In the genomic region with DNA sequence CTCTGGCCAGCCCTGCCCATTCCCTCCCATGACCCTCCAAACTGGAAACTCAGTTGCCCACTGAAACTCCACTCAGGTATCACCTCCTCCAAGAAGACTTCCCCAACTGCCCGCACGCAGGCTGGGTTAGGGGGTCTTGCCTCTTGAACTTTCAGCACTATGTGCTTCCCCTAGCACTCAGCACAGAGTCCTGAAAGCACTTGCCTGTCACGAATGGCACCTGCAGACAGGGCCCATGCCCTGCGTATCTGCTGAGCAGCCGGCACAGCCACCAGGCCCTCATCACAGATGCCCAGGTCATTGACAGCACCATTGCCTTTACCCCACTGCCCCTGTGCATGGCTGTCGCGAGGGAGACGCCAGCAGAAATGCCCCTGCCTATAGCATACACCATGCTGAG, we compare ENCODE assay signal across 1 cellular context.
TF ChIP-seq lines count a peak whose summit lies in the region.

No MANE protein-coding gene starts in this region.

TF ChIP-seq in GM12878, 131 proteins besides CTCF, POLR2A, EP300 and RAD21:
- TF ChIP-seq ZNF217 (IDR thresholded peaks at IDR 0.05) (no peak), KDM1A (IDR thresholded peaks at IDR 0.05; ENCODE audit: borderline replicate concordance) (no peak), CBX5 (IDR thresholded peaks at IDR 0.05; ENCODE audit: low read depth) (no peak), SUZ12 (IDR thresholded peaks at IDR 0.05; ENCODE audit: unreplicated experiment) (no peak), MTA3 (IDR thresholded peaks at IDR 0.05; ENCODE audit: borderline replicate concordance, low read length) (no peak), SREBF2 (IDR thresholded peaks at IDR 0.05; ENCODE audit: low read length) (no peak), LARP7 (IDR thresholded peaks at IDR 0.05) (no peak), FOXK2 (IDR thresholded peaks at IDR 0.05) (no peak), ZBED1 (IDR thresholded peaks at IDR 0.05; ENCODE audit: borderline replicate concordance) (no peak)
- TF ChIP-seq, protein P1, sequence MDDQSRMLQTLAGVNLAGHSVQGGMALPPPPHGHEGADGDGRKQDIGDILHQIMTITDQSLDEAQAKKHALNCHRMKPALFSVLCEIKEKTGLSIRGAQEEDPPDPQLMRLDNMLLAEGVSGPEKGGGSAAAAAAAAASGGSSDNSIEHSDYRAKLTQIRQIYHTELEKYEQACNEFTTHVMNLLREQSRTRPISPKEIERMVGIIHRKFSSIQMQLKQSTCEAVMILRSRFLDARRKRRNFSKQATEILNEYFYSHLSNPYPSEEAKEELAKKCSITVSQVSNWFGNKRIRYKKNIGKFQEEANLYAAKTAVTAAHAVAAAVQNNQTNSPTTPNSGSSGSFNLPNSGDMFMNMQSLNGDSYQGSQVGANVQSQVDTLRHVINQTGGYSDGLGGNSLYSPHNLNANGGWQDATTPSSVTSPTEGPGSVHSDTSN (IDR thresholded peaks at IDR 0.05; ENCODE audit: insufficient replicate concordance, low read depth, low read length): no peak
- TF ChIP-seq, protein P2, sequence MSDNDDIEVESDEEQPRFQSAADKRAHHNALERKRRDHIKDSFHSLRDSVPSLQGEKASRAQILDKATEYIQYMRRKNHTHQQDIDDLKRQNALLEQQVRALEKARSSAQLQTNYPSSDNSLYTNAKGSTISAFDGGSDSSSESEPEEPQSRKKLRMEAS (IDR thresholded peaks at IDR 0.05; ENCODE audit: low read depth, low read length): no peak
- TF ChIP-seq, protein P3, sequence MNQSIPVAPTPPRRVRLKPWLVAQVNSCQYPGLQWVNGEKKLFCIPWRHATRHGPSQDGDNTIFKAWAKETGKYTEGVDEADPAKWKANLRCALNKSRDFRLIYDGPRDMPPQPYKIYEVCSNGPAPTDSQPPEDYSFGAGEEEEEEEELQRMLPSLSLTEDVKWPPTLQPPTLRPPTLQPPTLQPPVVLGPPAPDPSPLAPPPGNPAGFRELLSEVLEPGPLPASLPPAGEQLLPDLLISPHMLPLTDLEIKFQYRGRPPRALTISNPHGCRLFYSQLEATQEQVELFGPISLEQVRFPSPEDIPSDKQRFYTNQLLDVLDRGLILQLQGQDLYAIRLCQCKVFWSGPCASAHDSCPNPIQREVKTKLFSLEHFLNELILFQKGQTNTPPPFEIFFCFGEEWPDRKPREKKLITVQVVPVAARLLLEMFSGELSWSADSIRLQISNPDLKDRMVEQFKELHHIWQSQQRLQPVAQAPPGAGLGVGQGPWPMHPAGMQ (IDR thresholded peaks at IDR 0.05; ENCODE audit: borderline replicate concordance): no peak
- TF ChIP-seq, protein P4, sequence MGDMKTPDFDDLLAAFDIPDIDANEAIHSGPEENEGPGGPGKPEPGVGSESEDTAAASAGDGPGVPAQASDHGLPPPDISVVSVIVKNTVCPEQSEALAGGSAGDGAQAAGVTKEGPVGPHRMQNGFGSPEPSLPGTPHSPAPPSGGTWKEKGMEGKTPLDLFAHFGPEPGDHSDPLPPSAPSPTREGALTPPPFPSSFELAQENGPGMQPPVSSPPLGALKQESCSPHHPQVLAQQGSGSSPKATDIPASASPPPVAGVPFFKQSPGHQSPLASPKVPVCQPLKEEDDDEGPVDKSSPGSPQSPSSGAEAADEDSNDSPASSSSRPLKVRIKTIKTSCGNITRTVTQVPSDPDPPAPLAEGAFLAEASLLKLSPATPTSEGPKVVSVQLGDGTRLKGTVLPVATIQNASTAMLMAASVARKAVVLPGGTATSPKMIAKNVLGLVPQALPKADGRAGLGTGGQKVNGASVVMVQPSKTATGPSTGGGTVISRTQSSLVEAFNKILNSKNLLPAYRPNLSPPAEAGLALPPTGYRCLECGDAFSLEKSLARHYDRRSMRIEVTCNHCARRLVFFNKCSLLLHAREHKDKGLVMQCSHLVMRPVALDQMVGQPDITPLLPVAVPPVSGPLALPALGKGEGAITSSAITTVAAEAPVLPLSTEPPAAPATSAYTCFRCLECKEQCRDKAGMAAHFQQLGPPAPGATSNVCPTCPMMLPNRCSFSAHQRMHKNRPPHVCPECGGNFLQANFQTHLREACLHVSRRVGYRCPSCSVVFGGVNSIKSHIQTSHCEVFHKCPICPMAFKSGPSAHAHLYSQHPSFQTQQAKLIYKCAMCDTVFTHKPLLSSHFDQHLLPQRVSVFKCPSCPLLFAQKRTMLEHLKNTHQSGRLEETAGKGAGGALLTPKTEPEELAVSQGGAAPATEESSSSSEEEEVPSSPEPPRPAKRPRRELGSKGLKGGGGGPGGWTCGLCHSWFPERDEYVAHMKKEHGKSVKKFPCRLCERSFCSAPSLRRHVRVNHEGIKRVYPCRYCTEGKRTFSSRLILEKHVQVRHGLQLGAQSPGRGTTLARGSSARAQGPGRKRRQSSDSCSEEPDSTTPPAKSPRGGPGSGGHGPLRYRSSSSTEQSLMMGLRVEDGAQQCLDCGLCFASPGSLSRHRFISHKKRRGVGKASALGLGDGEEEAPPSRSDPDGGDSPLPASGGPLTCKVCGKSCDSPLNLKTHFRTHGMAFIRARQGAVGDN (IDR thresholded peaks at IDR 0.05): no peak
